9 cellular contexts compared by ENCODE assay signal in genomic region chr4:72468904-72469502, GRCh38.
DNase-seq lines count a peak whose midpoint lies in the region; ATAC-seq, FAIRE-seq and TF ChIP-seq lines count a peak whose summit lies in the region.
"Had no signal": no experiment of that assay in that cellular context is flagged by ENCODE, and none has a peak within 500 bp of the region (broad histone marks: within the 10 kb centered on the region; RNA-seq: fewer than 3 reads in every experiment).

No MANE protein-coding gene starts in this region.

- H3K4me3 ChIP-seq in heart right ventricle (no peak overlapping the region), vagina (no peak overlapping the region)

- WGBS in heart right ventricle, 2 donors: 8 to 18% methylated on average over 1 of the region's 1 CpG

- TF ChIP-seq CTCF in heart right ventricle (IDR thresholded peaks at IDR 0.05) (peak in 8 of 9 donors; percentile 28 to 76 (median 68)), vagina (IDR thresholded peaks at IDR 0.05) (peak in 2 of 3 experiments; percentile 10 to 26)

- no peaks in the 10 kb centered on the region for H3K4me1 ChIP-seq in heart right ventricle
- no peaks in the 10 kb centered on the region for H3K4me1 ChIP-seq in vagina

- H3K36me3 ChIP-seq in heart right ventricle: no peaks in the 10 kb centered on the region
- H3K36me3 ChIP-seq in vagina: no peaks in the 10 kb centered on the region

- no peaks in the 10 kb centered on the region for H3K27me3 ChIP-seq in heart right ventricle
- no peaks in the 10 kb centered on the region for H3K27me3 ChIP-seq in vagina

- no peaks in the 10 kb centered on the region for H3K9me3 ChIP-seq in heart right ventricle
- H3K9me3 ChIP-seq in vagina: no peaks in the 10 kb centered on the region

- H3K27ac ChIP-seq in heart right ventricle (no peak overlapping the region), vagina (no peak overlapping the region)

- DNase-seq in heart right ventricle (no peak), cardiac septum (ENCODE audit: low spot score) (no peak), RCC 7860 (ENCODE audit: low spot score) (no peak), fibroblast of the conjunctiva (ENCODE audit: low read depth) (peak; percentile 21), vagina (ENCODE audit: extremely low spot score in 2 of 2) (no peak)
- DNase-seq in activated CD4-positive, CD25-positive, alpha-beta regulatory T cell (lab: John Stamatoyannopoulos, UW): no peak

- no peak for TF ChIP-seq POLR2A in vagina (IDR thresholded peaks at IDR 0.05)

- intact Hi-C loops in heart right ventricle (cut with DNase I) (loop anchor here in 9 of 10 donors (1.0 to 10.0 kb wide), 7 partner anchors 22 to 174 kb away; no protein-coding TSS in a partner anchor), cardiac septum (cut with DNase I) (loop anchor here (2.0 to 10.0 kb wide), 2 partner anchors 144 to 174 kb away; no protein-coding TSS in a partner anchor), vagina (cut with DNase I) (no loop called here)

- peak; percentile 84 for FAIRE-seq in RCC 7860 (lab: Jason Lieb, UNC)
- FAIRE-seq: GM18507 had no signal

- ATAC-seq in heart right ventricle (no peak), GM19463 (IDR thresholded peaks at IDR 0.05; ENCODE audit: unreplicated experiment) (no peak), HG03442 (IDR thresholded peaks at IDR 0.05; ENCODE audit: unreplicated experiment) (no peak)
